ENCODE assay signal across 18 cellular contexts in genomic region chr1:192784395-192784794, GRCh38. TPM values are rescaled to one million over a fixed set of nuclear protein-coding genes. Genes with fewer than 3 reads are reported as not detected.
DNase-seq lines count a peak whose midpoint lies in the region; ATAC-seq, FAIRE-seq and TF ChIP-seq lines count a peak whose summit lies in the region.
"Had no signal": no experiment of that assay in that cellular context is flagged by ENCODE, and none has a peak within 500 bp of the region (broad histone marks: within the 10 kb centered on the region; RNA-seq: fewer than 3 reads in every experiment).

No MANE protein-coding gene starts in this region.

- no peak for ATAC-seq in K562
- ATAC-seq: CD8-positive, alpha-beta T cell; GM12878; HCT116 had no signal

- no peak overlapping the region for H3K27ac ChIP-seq in K562 (ENCODE audit: extremely low read depth, low read depth, low read length)
- H3K27ac ChIP-seq: BLaER1, C4-2B, GM23248 had no signal

- H3K9me3 ChIP-seq in K562 (replicated peaks; ENCODE audit: control insufficient read depth, insufficient read depth, low read depth, low read length), result no peaks in the 10 kb centered on the region
- H3K9me3 ChIP-seq: BLaER1, Caco-2 had no signal

- no peak overlapping the region for H2AFZ ChIP-seq in K562 (ENCODE audit: low read depth, low read length)
- H2AFZ ChIP-seq: GM23248 had no signal

- intact Hi-C loops in K562 (cut with micrococcal nuclease), result no loop called here

- BruUV-seq in K562 (replicated peaks; lab: Mats Ljungman, UMichigan), result no TSS peak

- TF ChIP-seq POLR2A in K562 (conservative IDR thresholded peaks at IDR 0.05), result no peak

- no peaks in the 10 kb centered on the region for H3K4me1 ChIP-seq in K562 (replicated peaks in 1 of 2; ENCODE audit: control insufficient read depth in 2 of 2, insufficient read depth in 2 of 2, low read length in 2 of 2)
- H3K4me1 ChIP-seq: BLaER1, Caco-2 had no signal

- 0% methylated on average over 2 of the region's 2 CpGs for WGBS in K562 (ENCODE audit: insufficient coverage, low coverage, missing lambda C conversion rate)

- no peak for TF ChIP-seq RAD21 in K562 (CRISPR knock-in tag; conservative IDR thresholded peaks at IDR 0.05 in 1 of 2, IDR thresholded peaks at IDR 0.05 in 1 of 2)

- CTCF ChIA-PET in K562 (lab: Yijun Ruan, JAX; ENCODE audit: low intra/inter-chr PET ratio), result no interaction called here

- POLR2A ChIA-PET in K562 (lab: Yijun Ruan, JAX), result no interaction called here

- no peak for TF ChIP-seq CTCF in K562 (IDR thresholded peaks at IDR 0.05 in 2 of 3, conservative IDR thresholded peaks at IDR 0.05 in 1 of 3; ENCODE audit: insufficient read depth in 2 of 3, low read depth in 1 of 3, low read length in 3 of 3)

- no peak for TF ChIP-seq EP300 in K562 (IDR thresholded peaks at IDR 0.05; ENCODE audit: low read length)

- H3K79me2 ChIP-seq in K562 (ENCODE audit: control insufficient read depth, insufficient read depth, low read length), result no peaks in the 10 kb centered on the region

- DNase-seq in K562 (ENCODE audit: extremely low read depth in 1 of 4, low spot score in 3 of 4) (no peak), frontal cortex (ENCODE audit: low spot score in 2 of 2) (no peak), kidney tubule cell (ENCODE audit: low spot score) (no peak), inferior parietal cortex (ENCODE audit: extremely low spot score) (no peak)
- DNase-seq in stimulated activated CD4-positive, alpha-beta T cell treated with anti-CD3 and anti-CD28 coated beads, Interleukin-4, amount 100 ng/mL, for 1 hour, result no peak
- DNase-seq: Caco-2; CD4-positive, CD25-positive, alpha-beta regulatory T cell; CD8-positive, alpha-beta T cell; DMS153; DND-41; GDM1; GM23248; H9 had no signal

- no peak overlapping the region for H3K4me3 ChIP-seq in K562
- H3K4me3 ChIP-seq: BLaER1, GM12878, GM23248 had no signal

- in situ Hi-C loops in K562 (cut with MboI), result no loop called here

- H3K36me3 ChIP-seq in K562 (ENCODE audit: control insufficient read depth, insufficient read depth, low read length), result no peaks in the 10 kb centered on the region
- H3K36me3 ChIP-seq: BLaER1 had no signal

- H3K9me1 ChIP-seq in K562 (ENCODE audit: control insufficient read depth, insufficient read depth, low read length), result no peaks in the 10 kb centered on the region

- H3K27me3 ChIP-seq in K562 (ENCODE audit: control insufficient read depth in 2 of 2, insufficient read depth in 2 of 2, low read length in 2 of 2), result no peaks in the 10 kb centered on the region
- H3K27me3 ChIP-seq: BLaER1 had no signal

- FAIRE-seq in G401.6 (lab: Jason Lieb, UNC) (peak; percentile 52), K562 (lab: Jason Lieb, UNC) (no peak), frontal cortex (lab: Jason Lieb, UNC) (peak; percentile 58)
- FAIRE-seq: GM12878 had no signal

- H3K4me2 ChIP-seq in K562 (ENCODE audit: insufficient read depth, low read length), result no peak overlapping the region
- H3K4me2 ChIP-seq: BLaER1 had no signal

- no peaks in the 10 kb centered on the region for H4K20me1 ChIP-seq in K562 (replicated peaks; ENCODE audit: control insufficient read depth, insufficient read depth, low read length)
- H4K20me1 ChIP-seq: BLaER1 had no signal

- H3K9ac ChIP-seq in K562 (ENCODE audit: insufficient read depth in 1 of 2, low read depth in 2 of 2, low read length in 2 of 2), result no peak overlapping the region
- H3K9ac ChIP-seq: BLaER1, GM23248 had no signal

TF ChIP-seq in K562, 482 proteins besides CTCF, POLR2A, EP300 and RAD21:
- no peak for TF ChIP-seq TAF9B (IDR thresholded peaks at IDR 0.05; ENCODE audit: partially characterized antibody)
- TF ChIP-seq TOE1 (IDR thresholded peaks at IDR 0.05; ENCODE audit: borderline replicate concordance), result no peak
- no peak for TF ChIP-seq TOE1 (CRISPR knock-in tag; IDR thresholded peaks at IDR 0.05; ENCODE audit: borderline replicate concordance, low read depth)
- no peak for TF ChIP-seq ARHGAP35 (IDR thresholded peaks at IDR 0.05; ENCODE audit: partially characterized antibody)
- TF ChIP-seq BRCA1 (IDR thresholded peaks at IDR 0.05), result no peak
- TF ChIP-seq BRCA1 (CRISPR knock-in tag; IDR thresholded peaks at IDR 0.05), result no peak
- TF ChIP-seq COPS2 (conservative IDR thresholded peaks at IDR 0.05), result no peak
- no peak for TF ChIP-seq MXD1 (CRISPR knock-in tag; IDR thresholded peaks at IDR 0.05; ENCODE audit: borderline replicate concordance, poor library complexity, severe bottlenecking)
- TF ChIP-seq TCF7L2 (IDR thresholded peaks at IDR 0.05; ENCODE audit: low read depth, low read length), result no peak
- no peak for TF ChIP-seq SMC3 (conservative IDR thresholded peaks at IDR 0.05; ENCODE audit: insufficient read depth, low read depth, low read length)
- peak; percentile 96 for TF ChIP-seq ZNF316 (IDR thresholded peaks at IDR 0.05)
- no peak for TF ChIP-seq NONO (IDR thresholded peaks at IDR 0.05; ENCODE audit: low read depth in 2 of 2, low read length in 1 of 2)
- peak; percentile 80 for TF ChIP-seq MAFG (tag; conservative IDR thresholded peaks at IDR 0.05)
- TF ChIP-seq C11orf30 (IDR thresholded peaks at IDR 0.05; ENCODE audit: low read depth), result peak; percentile 89
- TF ChIP-seq KAT2B (IDR thresholded peaks at IDR 0.05; ENCODE audit: low read depth, low read length), result no peak
- TF ChIP-seq PHF8 (IDR thresholded peaks at IDR 0.05; ENCODE audit: borderline replicate concordance, low read length), result no peak
- TF ChIP-seq RNF2 (IDR thresholded peaks at IDR 0.05), result no peak
- TF ChIP-seq NRF1 (conservative IDR thresholded peaks at IDR 0.05 in 1 of 2, IDR thresholded peaks at IDR 0.05 in 1 of 2), result no peak
- no peak for TF ChIP-seq GTF2F1 (IDR thresholded peaks at IDR 0.05; ENCODE audit: low read depth, low read length)
- no peak for TF ChIP-seq CC2D1A (IDR thresholded peaks at IDR 0.05)
- peak; percentile 93 for TF ChIP-seq MAFF (IDR thresholded peaks at IDR 0.05; ENCODE audit: low read length)
- no peak for TF ChIP-seq CHCHD3 (CRISPR knock-in tag; IDR thresholded peaks at IDR 0.05)
- peak; percentile 92 for TF ChIP-seq MAFK (IDR thresholded peaks at IDR 0.05; ENCODE audit: low read length)
- no peak for TF ChIP-seq ZHX1 (conservative IDR thresholded peaks at IDR 0.05; ENCODE audit: low read length)
- no peak for TF ChIP-seq MLX (CRISPR knock-in tag; conservative IDR thresholded peaks at IDR 0.05)

RNA-seq across cellular contexts. Expression of gene RGS2, which starts 24.4 kb away (rescaled TPM):
- total RNA-seq in K562 (2011; cell fraction: chromatin; rRNA removed; ENCODE audit: low replicate concordance), result 1.2 and 5.1 TPM in 2 replicates
- total RNA-seq in K562 (2011; cell fraction: nucleolus; rRNA removed), result 2.8 TPM in 2 replicates
- total RNA-seq in K562 (2011; cell fraction: nucleoplasm; rRNA removed), result 2.6 and 4.7 TPM in 2 replicates
- 2.5 and 2.8 TPM in 2 replicates for total RNA-seq in K562 (2014; rRNA removed)
- total RNA-seq in K562 (2014; rRNA removed; fragmentation: Illumina TruSeq; extraction: Trizol), result 4.0 and 4.4 TPM in 2 replicates
- total RNA-seq in K562 (2015; rRNA removed; fragmentation: Illumina TruSeq; extraction: Trizol), result 2.5 and 2.7 TPM in 2 replicates
- total RNA-seq in K562 (2021), result 2.8 and 4.1 TPM in 2 replicates
- polyA plus RNA-seq in K562 (2011; rRNA removed), result 2.6 and 3.8 TPM in 2 replicates
- 0.51 and 1.2 TPM in 2 replicates for polyA plus RNA-seq in K562 (2011; cell fraction: cytosol; rRNA removed)
- polyA plus RNA-seq in K562 (2011; cell fraction: nucleus; rRNA removed), result 0.98 and 1.8 TPM in 2 replicates
- polyA plus RNA-seq in K562 (2012), result 2.4 and 2.6 TPM in 2 replicates
- polyA plus RNA-seq in K562 (2014; fragmentation: Illumina TruSeq; extraction: Trizol), result 2.7 and 4.1 TPM in 2 replicates
- 1 to 10 TPM; 4.7 to 5.4 TPM for polyA plus RNA-seq in K562 (2014; fragmentation: Nextera tagmentation; extraction: Ambion mirVana)
- 3.1 and 3.2 TPM in 2 replicates for polyA plus RNA-seq in K562 (2014; rRNA removed)
- 2.1 and 2.5 TPM in 2 replicates for polyA minus RNA-seq in K562 (2011; rRNA and poly(A)+ RNA removed)
- 5.1 and 5.3 TPM in 2 replicates for polyA minus RNA-seq in K562 (2011; cell fraction: cytosol; rRNA and poly(A)+ RNA removed)
- 1.3 and 5.6 TPM in 2 replicates for polyA minus RNA-seq in K562 (2011; cell fraction: nucleus; rRNA and poly(A)+ RNA removed)
- total RNA-seq in frontal cortex, result 55.4 TPM
